12 cellular contexts compared by ENCODE assay signal in genomic region chr19:48253999-48254398, GRCh38. TPM values are rescaled to one million over a fixed set of nuclear protein-coding genes. Genes with fewer than 3 reads are reported as not detected.
DNase-seq lines count a peak whose midpoint lies in the region; ATAC-seq and TF ChIP-seq lines count a peak whose summit lies in the region.
"Had no signal": no experiment of that assay in that cellular context is flagged by ENCODE, and none has a peak within 500 bp of the region (broad histone marks: within the 10 kb centered on the region; RNA-seq: fewer than 3 reads in every experiment).

No MANE protein-coding gene starts in this region.

- H3K4me1 ChIP-seq in ovary (ENCODE audit: insufficient read depth): peaks cover 3% of the 10 kb centered on the region

- POLR2A ChIA-PET in CD4-positive, alpha-beta T cell (lab: Charles Lee): interaction anchor here (2.5 kb wide), 1 partner anchor 9 kb away, joined by 31 read pairs; no protein-coding TSS in a partner anchor
- POLR2A ChIA-PET in activated naive CD8-positive, alpha-beta T cell treated with anti-CD3 and anti-CD28 coated beads, Interleukin-2, amount 10 ng/mL, durations not matched to agents 7 days and 5 days (lab: Charles Lee): no interaction called here

- peaks cover 37% of the 10 kb centered on the region for H3K36me3 Mint-ChIP-seq in CD4-positive, alpha-beta T cell (ENCODE audit: low read depth)
- H3K36me3 Mint-ChIP-seq in HFFc6 (ENCODE audit: low read depth) (no peaks in the 10 kb centered on the region; the same call in 1 of the 2 replicates), nephron progenitor cell (ENCODE audit: low read depth) (peaks cover 58% of the 10 kb centered on the region)
- peaks cover 30% of the 10 kb centered on the region for H3K36me3 Mint-ChIP-seq in activated naive CD8-positive, alpha-beta T cell treated with anti-CD3 and anti-CD28 coated beads, Interleukin-2, amount 10 ng/mL, durations not matched to agents 7 days and 5 days

- no peak overlapping the region for H3K4me3 ChIP-seq in ovary

- CTCF ChIA-PET in CD4-positive, alpha-beta T cell (lab: Charles Lee): no interaction called here

- no peaks in the 10 kb centered on the region for H3K9me3 ChIP-seq in CD4-positive, alpha-beta T cell (ENCODE audit: control insufficient read depth, low read length)
- no peaks in the 10 kb centered on the region for H3K9me3 ChIP-seq in ovary

- H3K4me3 Mint-ChIP-seq in CD4-positive, alpha-beta T cell: peak overlapping the region; percentile 78
- H3K4me3 Mint-ChIP-seq in HFFc6 (peak overlapping the region; percentile 45), nephron progenitor cell (peak overlapping the region; percentile 99)
- peak overlapping the region; percentile 91 for H3K4me3 Mint-ChIP-seq in activated naive CD8-positive, alpha-beta T cell treated with anti-CD3 and anti-CD28 coated beads, Interleukin-2, amount 10 ng/mL, durations not matched to agents 7 days and 5 days

- peak overlapping the region; percentile 89 for H3K27ac ChIP-seq in CD4-positive, alpha-beta T cell (ENCODE audit: low read depth, low read length)
- no peak overlapping the region for H3K27ac ChIP-seq in ovary

- no peaks in the 10 kb centered on the region for H3K9me3 Mint-ChIP-seq in CD4-positive, alpha-beta T cell
- H3K9me3 Mint-ChIP-seq in HFFc6 (no peaks in the 10 kb centered on the region), nephron progenitor cell (peaks cover 25% of the 10 kb centered on the region)
- H3K9me3 Mint-ChIP-seq in activated naive CD8-positive, alpha-beta T cell treated with anti-CD3 and anti-CD28 coated beads, Interleukin-2, amount 10 ng/mL, durations not matched to agents 7 days and 5 days: no peaks in the 10 kb centered on the region

- intact Hi-C loops in CD4-positive, alpha-beta T cell (cut with DNase I, micrococcal nuclease): loop anchor here (2.0 to 10.0 kb wide), 3 partner anchors 52 to 1411 kb away; partner anchors contain the start of genes BCL2L12 (in 1 of the 2), IRF3 (in 1 of the 2), LIG1 (in 1 of the 2) and ZSWIM9 (in 1 of the 2)
- intact Hi-C loops in ovary (cut with DNase I): loop anchor here in 1 of 4 donors (10.0 kb wide), 1 partner anchor 139 kb away; the partner anchor contains the start of gene PLA2G4C

- no peak for TF ChIP-seq POLR2A in ovary (IDR thresholded peaks at IDR 0.05)

- DNase-seq in CD4-positive, alpha-beta T cell: no peak
- DNase-seq in HFFc6 (no peak), nephron progenitor cell (no peak), DMS53 treated with DMSO at 0.1 percent for 48 hours (lab: John Stamatoyannopoulos, UW; ENCODE audit: unreplicated experiment) (no peak), ovary (no peak), NCI-H146 treated with DMSO at 0.1 percent for 48 hours (lab: John Stamatoyannopoulos, UW; ENCODE audit: unreplicated experiment) (no peak)
- DNase-seq in activated naive CD8-positive, alpha-beta T cell treated with anti-CD3 and anti-CD28 coated beads, Interleukin-2, amount 10 ng/mL, durations not matched to agents 7 days and 5 days: no peak
- DNase-seq: activated CD8-positive, alpha-beta memory T cell treated with anti-CD3 and anti-CD28 coated beads, Interleukin-2, amount 50 U/mL, for 48 hours; IMR-90; NCI-H1417 treated with DMSO at 0.1 percent for 48 hours; NCI-H510A had no signal

- no peak for ATAC-seq in CD4-positive, alpha-beta T cell (ENCODE audit: poor library complexity)
- no peak for ATAC-seq in activated naive CD8-positive, alpha-beta T cell treated with anti-CD3 and anti-CD28 coated beads, Interleukin-2, amount 10 ng/mL, durations not matched to agents 7 days and 5 days (ENCODE audit: low read depth)
- ATAC-seq in GM18867 (IDR thresholded peaks at IDR 0.05; ENCODE audit: unreplicated experiment): no peak

- no peaks in the 10 kb centered on the region for H3K36me3 ChIP-seq in ovary

- no peak for TF ChIP-seq EP300 in ovary (IDR thresholded peaks at IDR 0.05)

- no peak for TF ChIP-seq CTCF in CD4-positive, alpha-beta T cell (IDR thresholded peaks at IDR 0.05)
- TF ChIP-seq CTCF in HFFc6 (IDR thresholded peaks at IDR 0.05) (no peak), nephron progenitor cell (IDR thresholded peaks at IDR 0.05) (no peak), ovary (IDR thresholded peaks at IDR 0.05) (no peak)

- H3K27me3 ChIP-seq in CD4-positive, alpha-beta T cell (ENCODE audit: control insufficient read depth, insufficient read depth, low read length): no peaks in the 10 kb centered on the region
- H3K27me3 ChIP-seq in ovary: no peaks in the 10 kb centered on the region

- peaks cover 85% of the 10 kb centered on the region for H3K4me1 Mint-ChIP-seq in CD4-positive, alpha-beta T cell (ENCODE audit: low read depth)
- H3K4me1 Mint-ChIP-seq in HFFc6 (ENCODE audit: low read depth) (peaks cover 45% of the 10 kb centered on the region), nephron progenitor cell (peaks cover 56% of the 10 kb centered on the region)
- peaks cover 65% of the 10 kb centered on the region for H3K4me1 Mint-ChIP-seq in activated naive CD8-positive, alpha-beta T cell treated with anti-CD3 and anti-CD28 coated beads, Interleukin-2, amount 10 ng/mL, durations not matched to agents 7 days and 5 days

- H3K27me3 Mint-ChIP-seq in CD4-positive, alpha-beta T cell: no peaks in the 10 kb centered on the region
- H3K27me3 Mint-ChIP-seq in HFFc6 (ENCODE audit: insufficient read depth): no peaks in the 10 kb centered on the region
- no peaks in the 10 kb centered on the region for H3K27me3 Mint-ChIP-seq in activated naive CD8-positive, alpha-beta T cell treated with anti-CD3 and anti-CD28 coated beads, Interleukin-2, amount 10 ng/mL, durations not matched to agents 7 days and 5 days
- H3K27me3 Mint-ChIP-seq in nephron progenitor cell (ENCODE audit: low read depth, poor library complexity): peaks cover 4% of the 10 kb centered on the region

- H3K27ac Mint-ChIP-seq in CD4-positive, alpha-beta T cell: peak overlapping the region; percentile 97
- H3K27ac Mint-ChIP-seq in HFFc6 (peak overlapping the region; percentile 26), nephron progenitor cell (no peak overlapping the region)
- H3K27ac Mint-ChIP-seq in activated naive CD8-positive, alpha-beta T cell treated with anti-CD3 and anti-CD28 coated beads, Interleukin-2, amount 10 ng/mL, durations not matched to agents 7 days and 5 days: peak overlapping the region; percentile 96

RNA-seq across cellular contexts. Expression of gene CARD8, which starts 1.7 kb away (rescaled TPM):
- 10 to 100 TPM; 71.1 to 73.1 TPM for total RNA-seq in CD4-positive, alpha-beta T cell
- 10 to 100 TPM; 11.3 to 17.2 (median 14.7) TPM for total RNA-seq in HFFc6 (2021; fragmentation: NEBNext Ultra II Directional; extraction: Animal tissue kit (Norgen Biotek cat#: 25700))
- 100 to 1,000 TPM; 249 to 255 TPM for total RNA-seq in activated naive CD8-positive, alpha-beta T cell treated with anti-CD3 and anti-CD28 coated beads, Interleukin-2, amount 10 ng/mL, durations not matched to agents 7 days and 5 days
- total RNA-seq in ovary: 10 to 100 TPM; 10.0 to 36.0 (median 24.9) TPM
- polyA plus RNA-seq in ovary: 10 to 100 TPM; 20.8 to 48.0 TPM

RNA-seq across cellular contexts. Expression of gene ZNF114, which starts 15.9 kb away (rescaled TPM):
- total RNA-seq in CD4-positive, alpha-beta T cell: not detected
- total RNA-seq in HFFc6 (2021; fragmentation: NEBNext Ultra II Directional; extraction: Animal tissue kit (Norgen Biotek cat#: 25700)): under 1 TPM in 5 of 6 experiments, not detected in 1; 0.17 to 0.43 (median 0.25) TPM
- total RNA-seq in activated naive CD8-positive, alpha-beta T cell treated with anti-CD3 and anti-CD28 coated beads, Interleukin-2, amount 10 ng/mL, durations not matched to agents 7 days and 5 days: under 1 TPM in 1 of 2 experiments, not detected in 1; 0.39 TPM
- under 1 TPM in 5 of 7 donors, not detected in 2; 0.20 to 0.71 (median 0.67) TPM for total RNA-seq in ovary
- 1 to 10 TPM in 1 of 2 donors, under 1 TPM in 1; 0.19 to 1.1 TPM for polyA plus RNA-seq in ovary

Comparison
In these comparisons a context has a peak if more than half of its experiments do, and no peak if none do; other contexts are left out.
1. H3K4me3 Mint-ChIP-seq: peak in every context shown above with its lines; median percentile 99 in nephron progenitor cell; 91 in activated naive CD8-positive, alpha-beta T cell treated with anti-CD3 and anti-CD28 coated beads, Interleukin-2, amount 10 ng/mL, durations not matched to agents 7 days and 5 days; 78 in CD4-positive, alpha-beta T cell; 45 in HFFc6.